In the genomic region with DNA sequence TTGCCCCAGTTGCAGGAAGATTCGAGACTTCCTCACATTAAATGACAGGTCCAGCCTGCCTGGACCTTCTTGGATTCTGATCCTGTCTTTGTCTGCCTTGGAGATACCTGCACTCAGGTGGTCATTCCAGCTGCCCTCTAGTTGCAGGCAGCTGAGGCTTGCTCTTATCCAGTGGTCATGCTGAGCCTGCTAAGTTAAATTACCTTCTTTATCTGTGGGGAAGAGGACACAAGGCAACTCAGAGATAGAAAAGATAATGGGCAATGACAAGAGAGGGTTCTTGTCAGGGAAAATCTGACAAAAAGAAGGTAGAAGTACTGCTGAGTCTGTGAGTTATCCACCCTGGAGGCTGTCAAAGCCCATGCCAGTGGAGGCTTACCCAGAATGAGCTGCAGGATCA, we compare ENCODE assay signal across 32 cellular contexts.
"Had no signal": no experiment of that assay in that cellular context is flagged by ENCODE, and none has a peak within 500 bp of the region (broad histone marks: within the 10 kb centered on the region; RNA-seq: fewer than 3 reads in every experiment).

No MANE protein-coding gene starts in this region.

- H3K27me3 Mint-ChIP-seq: activated CD4-positive, alpha-beta memory T cell treated with anti-CD3 and anti-CD28 coated beads, Interleukin-2, amount 10 ng/mL, durations not matched to agents 7 days and 5 days; activated CD8-positive, alpha-beta memory T cell treated with anti-CD3 and anti-CD28 coated beads, Interleukin-2, amount 10 ng/mL, durations not matched to agents 7 days and 5 days; activated naive CD4-positive, alpha-beta T cell treated with anti-CD3 and anti-CD28 coated beads, Interleukin-2, amount 50 U/mL, for 24 hours; activated T-helper 17 cell treated with anti-CD3 and anti-CD28 coated beads, Interleukin-2, amount 50 U/mL, for 72 hours; T-helper 17 cell had no signal

- H3K36me3 Mint-ChIP-seq: activated CD8-positive, alpha-beta memory T cell treated with anti-CD3 and anti-CD28 coated beads, Interleukin-2, amount 10 ng/mL, durations not matched to agents 7 days and 5 days; activated naive CD4-positive, alpha-beta T cell treated with anti-CD3 and anti-CD28 coated beads, Interleukin-2, amount 50 U/mL, for 24 hours; T-cell had no signal

- H3K36me3 ChIP-seq: cardiac muscle cell, colonic mucosa, SJSA1, WERI-Rb-1 had no signal

- H3K4me3 Mint-ChIP-seq: activated CD4-positive, alpha-beta memory T cell treated with anti-CD3 and anti-CD28 coated beads, Interleukin-2, amount 10 ng/mL, durations not matched to agents 7 days and 5 days; activated CD8-positive, alpha-beta memory T cell treated with anti-CD3 and anti-CD28 coated beads, Interleukin-2, amount 10 ng/mL, durations not matched to agents 7 days and 5 days; activated naive CD4-positive, alpha-beta T cell treated with anti-CD3 and anti-CD28 coated beads, Interleukin-2, amount 50 U/mL, for 24 hours; activated T-helper 17 cell treated with anti-CD3 and anti-CD28 coated beads, Interleukin-2, amount 50 U/mL, for 72 hours; central memory CD8-positive, alpha-beta T cell; T-cell; T-helper 17 cell had no signal

- H3K4me3 ChIP-seq: cardiac muscle cell, colonic mucosa, Peyer's patch, SJSA1 had no signal

- H3K4me1 ChIP-seq: colonic mucosa, Peyer's patch, SJSA1 had no signal

- H3K27ac ChIP-seq: cardiac muscle cell, colonic mucosa, Peyer's patch, SJSA1, WERI-Rb-1 had no signal

- H3K27me3 ChIP-seq: cardiac muscle cell, colonic mucosa, Peyer's patch, SJSA1 had no signal

- ATAC-seq: activated CD8-positive, alpha-beta memory T cell treated with anti-CD3 and anti-CD28 coated beads, Interleukin-2, amount 10 ng/mL, durations not matched to agents 7 days and 5 days; activated T-helper 17 cell treated with anti-CD3 and anti-CD28 coated beads, Interleukin-2, amount 50 U/mL, for 72 hours; PC-3; SK-N-SH treated with all-trans-retinoic acid at 6 μM for 48 hours; T-cell; T-helper 17 cell had no signal

- H3K27ac Mint-ChIP-seq: activated CD8-positive, alpha-beta memory T cell treated with anti-CD3 and anti-CD28 coated beads, Interleukin-2, amount 10 ng/mL, durations not matched to agents 7 days and 5 days; T-cell; T-helper 17 cell had no signal

- H3K9me3 Mint-ChIP-seq: activated CD4-positive, alpha-beta memory T cell treated with anti-CD3 and anti-CD28 coated beads, Interleukin-2, amount 10 ng/mL, durations not matched to agents 7 days and 5 days; activated naive CD4-positive, alpha-beta T cell treated with anti-CD3 and anti-CD28 coated beads, Interleukin-2, amount 50 U/mL, for 24 hours; activated T-helper 17 cell treated with anti-CD3 and anti-CD28 coated beads, Interleukin-2, amount 50 U/mL, for 72 hours; central memory CD8-positive, alpha-beta T cell; T-cell had no signal

- DNase-seq: activated CD4-positive, alpha-beta memory T cell treated with anti-CD3 and anti-CD28 coated beads, Interleukin-2, amount 10 ng/mL, durations not matched to agents 7 days and 5 days; activated CD8-positive, alpha-beta memory T cell treated with anti-CD3 and anti-CD28 coated beads for 24 hours; activated CD8-positive, alpha-beta memory T cell treated with anti-CD3 and anti-CD28 coated beads, Interleukin-2, amount 10 ng/mL, durations not matched to agents 7 days and 5 days; activated CD8-positive, alpha-beta memory T cell treated with anti-CD3 and anti-CD28 coated beads, Interleukin-2, amount 50 U/mL, for 48 hours; activated gamma-delta T cell; activated naive CD4-positive, alpha-beta T cell treated with Interleukin-2 at 50 U/mL for 16 hours; activated T-cell treated with anti-CD3 and anti-CD28 coated beads, Interleukin-2, amount 50 U/mL, for 48 hours; amniotic stem cell; aorta; NCI-H1092 treated with DMSO at 0.1 percent for 48 hours; NCI-H1417; NCI-H1694; NCI-H2029; NCI-H510A; NCI-H526; NCI-H748 treated with DMSO at 0.1 percent for 48 hours; NK-92 treated with Interleukin-12 subunit alpha and Interleukin-12 subunit beta, amount 100 ng/mL, for 24 hours; PC-3; Peyer's patch; RPMI8226; SHP77 treated with DMSO at 0.1 percent for 48 hours; T-cell; T-helper 17 cell; T1000; WERI-Rb-1 had no signal

- H3K9me3 ChIP-seq: colonic mucosa, Peyer's patch, SJSA1 had no signal

- H3K4me1 Mint-ChIP-seq: central memory CD8-positive, alpha-beta T cell had no signal
